8 cellular contexts compared by ENCODE assay signal in the genomic region with DNA sequence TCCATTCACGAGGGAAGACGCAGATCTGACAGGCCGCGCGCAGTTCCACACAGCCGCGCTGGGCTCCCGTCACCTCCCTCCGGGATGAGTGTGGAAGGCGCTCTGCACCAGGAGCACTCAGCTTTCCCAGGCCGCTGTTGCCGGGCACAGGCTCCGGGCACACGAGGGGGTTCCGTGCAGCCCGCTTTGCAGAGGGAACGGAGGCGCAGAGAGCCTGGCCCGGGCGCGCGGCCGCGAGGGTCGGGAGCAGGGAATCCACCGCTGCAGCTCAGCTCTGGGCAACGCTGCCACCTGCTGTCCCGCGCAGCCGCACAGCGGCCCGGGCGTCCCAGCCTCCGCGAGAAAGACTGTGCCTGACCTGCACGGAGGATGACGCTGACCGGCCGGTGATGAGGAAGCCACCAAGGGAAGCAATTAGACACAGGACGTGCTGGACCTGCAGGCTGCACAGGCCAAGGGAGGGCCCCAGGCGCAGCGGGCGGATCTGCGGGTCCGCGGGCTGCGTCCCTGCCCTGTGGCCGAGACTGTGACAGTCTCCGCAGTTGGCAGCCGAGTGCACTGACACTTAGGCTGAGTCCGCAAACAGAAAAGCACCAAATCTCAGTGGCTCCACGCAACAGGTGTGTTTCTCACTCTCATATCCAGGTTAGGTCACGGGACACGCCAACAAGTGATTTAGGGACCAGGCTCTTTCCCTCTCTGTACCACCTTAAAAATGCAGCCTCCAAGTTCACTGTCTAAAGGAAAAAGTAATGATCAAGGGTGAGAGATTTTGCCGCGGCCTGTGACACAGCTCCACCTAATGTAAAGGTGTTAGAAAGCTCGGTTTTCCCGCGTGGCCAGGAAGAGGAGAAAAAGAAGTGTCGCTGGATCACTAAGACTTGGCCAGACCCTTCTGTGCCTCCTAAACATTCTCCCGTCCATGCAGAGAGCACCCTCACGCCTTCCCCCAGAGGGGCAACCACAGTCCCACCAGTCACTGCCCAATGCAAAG.
DNase-seq lines count a peak whose midpoint lies in the region; ATAC-seq and TF ChIP-seq lines count a peak whose summit lies in the region.

No MANE protein-coding gene starts in this region.

- H3K4me3 ChIP-seq in HUES6 (ENCODE audit: low read depth, low read length) (peak overlapping the region; percentile 72), esophagus squamous epithelium (peak overlapping the region; percentile 10 to 58 (median 24))
- no peak overlapping the region for H3K4me3 ChIP-seq in naive thymus-derived CD4-positive, alpha-beta T cell (ENCODE audit: low read length)

- H3K9me3 Mint-ChIP-seq in naive thymus-derived CD4-positive, alpha-beta T cell: peaks cover 0 to 25% (median 5%) of the 10 kb centered on the region in 11 donors

- H3K4me3 Mint-ChIP-seq in naive thymus-derived CD4-positive, alpha-beta T cell: peak overlapping the region in 9 of 10 donors; percentile 41 to 67 (median 62)

- POLR2A ChIA-PET in naive thymus-derived CD4-positive, alpha-beta T cell (lab: Charles Lee): no interaction called here

- peak in 2 of 6 experiments; percentile 44 to 52 for TF ChIP-seq CTCF in esophagus squamous epithelium (IDR thresholded peaks at IDR 0.05)

- peak overlapping the region; percentile 49 for H3K9ac ChIP-seq in HUES6 (ENCODE audit: low read length)

- CTCF ChIA-PET in naive thymus-derived CD4-positive, alpha-beta T cell (lab: Charles Lee): no interaction called here

- H3K27ac ChIP-seq in HUES6 (ENCODE audit: low read depth, low read length) (no peak overlapping the region), esophagus squamous epithelium (no peak overlapping the region)
- no peak overlapping the region for H3K27ac ChIP-seq in naive thymus-derived CD4-positive, alpha-beta T cell (ENCODE audit: low read depth, low read length)

- WGBS in esophagus squamous epithelium, 2 donors: 8 to 22% methylated on average over 12 to 16 of the region's 62 CpGs

- intact Hi-C loops in esophagus squamous epithelium (cut with DNase I): no loop called here
- intact Hi-C loops in naive thymus-derived CD4-positive, alpha-beta T cell (cut with micrococcal nuclease): no loop called here

- H3K4me1 Mint-ChIP-seq in naive thymus-derived CD4-positive, alpha-beta T cell: peaks cover 4 to 19% (median 11%) of the 10 kb centered on the region in 7 donors

- TF ChIP-seq POLR2A in esophagus squamous epithelium (IDR thresholded peaks at IDR 0.05): no peak

- no peak overlapping the region for H3K27ac Mint-ChIP-seq in naive thymus-derived CD4-positive, alpha-beta T cell

- H3K36me3 ChIP-seq in HUES6 (ENCODE audit: control insufficient read depth, insufficient read depth, low read length): no peaks in the 10 kb centered on the region
- H3K36me3 ChIP-seq in esophagus squamous epithelium: no peaks in the 10 kb centered on the region
- H3K36me3 ChIP-seq in naive thymus-derived CD4-positive, alpha-beta T cell (ENCODE audit: control insufficient read depth in 2 of 3, insufficient read depth in 3 of 3, low read length in 3 of 3): no peaks in the 10 kb centered on the region

- peaks cover 27 to 52% (median 41%) of the 10 kb centered on the region in 5 donors for H3K27me3 Mint-ChIP-seq in naive thymus-derived CD4-positive, alpha-beta T cell

- H3K9me3 ChIP-seq in HUES6 (ENCODE audit: control insufficient read depth, insufficient read depth, low read depth, low read length) (peaks cover 19% of the 10 kb centered on the region), esophagus squamous epithelium (no peaks in the 10 kb centered on the region)
- no peaks in the 10 kb centered on the region for H3K9me3 ChIP-seq in naive thymus-derived CD4-positive, alpha-beta T cell (ENCODE audit: control insufficient read depth in 2 of 3, low read length in 3 of 3)

- H3K4me1 ChIP-seq in HUES6 (ENCODE audit: control insufficient read depth, insufficient read depth, low read length): peaks cover 21% of the 10 kb centered on the region
- H3K4me1 ChIP-seq in esophagus squamous epithelium: peaks cover 5 to 12% (median 7%) of the 10 kb centered on the region in 3 donors
- no peaks in the 10 kb centered on the region for H3K4me1 ChIP-seq in naive thymus-derived CD4-positive, alpha-beta T cell (ENCODE audit: control insufficient read depth in 2 of 2, insufficient read depth in 2 of 2, low read length in 2 of 2)

- DNase-seq in EL (peak; percentile 25), SW480 (ENCODE audit: low spot score) (peak; percentile 84), esophagus squamous epithelium (lab: John Stamatoyannopoulos, UW) (no peak)
- peak in 1 of 9 donors; percentile 23 for DNase-seq in naive thymus-derived CD4-positive, alpha-beta T cell

- peaks cover 0 to 10% (median 3%) of the 10 kb centered on the region in 5 donors for H3K36me3 Mint-ChIP-seq in naive thymus-derived CD4-positive, alpha-beta T cell

- ATAC-seq in GM19463 (IDR thresholded peaks at IDR 0.05; ENCODE audit: unreplicated experiment) (peak; percentile 80), HG03457 (IDR thresholded peaks at IDR 0.05; ENCODE audit: unreplicated experiment) (no peak), GM18520 (IDR thresholded peaks at IDR 0.05; ENCODE audit: unreplicated experiment) (no peak)
- ATAC-seq in naive thymus-derived CD4-positive, alpha-beta T cell: no peak

- H3K27me3 ChIP-seq in HUES6 (ENCODE audit: control insufficient read depth, insufficient read depth, low read length) (peaks cover 38% of the 10 kb centered on the region), esophagus squamous epithelium (peaks cover 0 to 58% (median 0%) of the 10 kb centered on the region in 4 donors)
- no peaks in the 10 kb centered on the region for H3K27me3 ChIP-seq in naive thymus-derived CD4-positive, alpha-beta T cell (ENCODE audit: control insufficient read depth in 2 of 2, insufficient read depth in 2 of 2, low read length in 2 of 2)
